ENCODE assay signal across 15 cellular contexts in the genomic region with DNA sequence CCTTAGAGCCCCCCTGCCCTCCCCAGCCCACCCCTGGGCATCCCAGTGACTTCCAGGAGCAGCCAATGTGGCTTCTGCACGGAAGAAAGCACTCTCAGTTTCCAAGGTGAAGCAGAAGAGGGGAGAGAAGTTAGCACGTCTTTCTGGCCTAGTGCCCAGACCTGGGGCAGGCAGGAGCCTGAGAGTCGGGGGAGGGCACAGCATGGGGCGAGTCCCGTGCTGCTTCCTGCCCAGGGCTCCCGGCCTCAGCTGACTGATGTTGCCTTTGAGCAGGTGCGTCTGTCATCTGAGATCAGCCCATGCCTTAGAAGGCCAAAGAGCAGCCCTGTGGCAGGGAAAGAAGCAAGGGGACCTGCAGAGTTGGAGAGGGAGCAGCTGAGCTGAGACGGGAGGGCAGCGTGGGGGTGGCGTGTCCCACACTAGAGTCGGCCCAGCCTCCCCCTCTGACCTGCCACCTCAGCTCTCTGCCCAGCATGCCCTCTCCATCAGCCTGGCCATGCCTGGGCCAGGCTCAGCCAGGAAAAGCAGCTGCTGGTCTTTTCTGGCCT. TPM values are rescaled to one million over a fixed set of nuclear protein-coding genes. Genes with fewer than 3 reads are reported as not detected.
DNase-seq lines count a peak whose midpoint lies in the region; ATAC-seq and TF ChIP-seq lines count a peak whose summit lies in the region.
"Had no signal": no experiment of that assay in that cellular context is flagged by ENCODE, and none has a peak within 500 bp of the region (broad histone marks: within the 10 kb centered on the region; RNA-seq: fewer than 3 reads in every experiment).

No MANE protein-coding gene starts in this region.

- H3K9ac ChIP-seq in Loucy (ENCODE audit: low read depth, low read length, poor library complexity, severe bottlenecking): no peak overlapping the region

- TF ChIP-seq CTCF in Loucy (conservative IDR thresholded peaks at IDR 0.05; ENCODE audit: low read length) (no peak), mucosa of descending colon (IDR thresholded peaks at IDR 0.05) (no peak)

- no peak overlapping the region for H3K27ac Mint-ChIP-seq in activated CD4-positive, alpha-beta memory T cell treated with anti-CD3 and anti-CD28 coated beads, Interleukin-2, amount 10 ng/mL, durations not matched to agents 7 days and 5 days
- H3K27ac Mint-ChIP-seq: progenitor cell of endocrine pancreas had no signal

- H3K4me1 ChIP-seq in Loucy (ENCODE audit: insufficient read depth, low read length, poor library complexity, severe bottlenecking): peaks cover 9% of the 10 kb centered on the region
- H3K4me1 ChIP-seq in mucosa of descending colon (ENCODE audit: low read depth): peaks cover 9% of the 10 kb centered on the region

- POLR2A ChIA-PET in activated CD4-positive, alpha-beta memory T cell treated with anti-CD3 and anti-CD28 coated beads, Interleukin-2, amount 10 ng/mL, durations not matched to agents 7 days and 5 days (lab: Charles Lee): no interaction called here

- H3K9me3 ChIP-seq in Loucy (ENCODE audit: insufficient read depth, low read depth, low read length) (no peaks in the 10 kb centered on the region), mucosa of descending colon (no peaks in the 10 kb centered on the region)

- DNase-seq in DMS53 (lab: John Stamatoyannopoulos, UW) (peak; percentile 90), RPMI8226 (peak; percentile 83), mucosa of descending colon (peak in 2 of 3 donors; percentile 29 to 61)
- no peak for DNase-seq in stimulated activated CD4-positive, alpha-beta T cell treated with anti-CD3 and anti-CD28 coated beads, Interleukin-2, amount 100 ng/mL, for 24 hours
- DNase-seq in activated CD4-positive, alpha-beta memory T cell treated with anti-CD3 and anti-CD28 coated beads, Interleukin-2, amount 10 ng/mL, durations not matched to agents 7 days and 5 days: no peak
- no peak for DNase-seq in stimulated activated CD8-positive, alpha-beta memory T cell treated with anti-CD3 and anti-CD28 coated beads, Interleukin-4, amount 100 ng/mL, for 48 hours
- DNase-seq: brain microvascular endothelial cell; mesendoderm; NCI-H1930; SIG-M5; stimulated activated CD4-positive, alpha-beta T cell treated with anti-CD3 and anti-CD28 coated beads, Interleukin-2, amount 100 ng/mL, for 48 hours; stimulated activated naive CD4-positive, alpha-beta T cell treated with Interleukin-2 at 50 U/mL for 16 hours had no signal

- no peaks in the 10 kb centered on the region for H3K79me2 ChIP-seq in Loucy (ENCODE audit: insufficient read depth, low read length)

- no peaks in the 10 kb centered on the region for H3K9me2 ChIP-seq in Loucy (replicated peaks; ENCODE audit: low read depth, low read length)

- no peaks in the 10 kb centered on the region for H3K36me3 Mint-ChIP-seq in activated CD4-positive, alpha-beta memory T cell treated with anti-CD3 and anti-CD28 coated beads, Interleukin-2, amount 10 ng/mL, durations not matched to agents 7 days and 5 days (ENCODE audit: low read depth)

- no peaks in the 10 kb centered on the region for H3K36me3 ChIP-seq in Loucy (ENCODE audit: insufficient read depth, low read length)
- H3K36me3 ChIP-seq in mucosa of descending colon (ENCODE audit: low read depth): no peaks in the 10 kb centered on the region
- H3K36me3 ChIP-seq: brain microvascular endothelial cell had no signal

- H3F3A ChIP-seq in Loucy (ENCODE audit: low read depth): no peaks in the 10 kb centered on the region

- no peaks in the 10 kb centered on the region for H3K4me1 Mint-ChIP-seq in activated CD4-positive, alpha-beta memory T cell treated with anti-CD3 and anti-CD28 coated beads, Interleukin-2, amount 10 ng/mL, durations not matched to agents 7 days and 5 days

- H3K4me3 ChIP-seq in Loucy (ENCODE audit: low read length, poor library complexity, severe bottlenecking) (no peak overlapping the region), mucosa of descending colon (no peak overlapping the region)

- peak overlapping the region; percentile 24 for H3K4me2 ChIP-seq in Loucy (ENCODE audit: low read depth, low read length, poor library complexity, severe bottlenecking)

- H3K4me3 Mint-ChIP-seq in activated CD4-positive, alpha-beta memory T cell treated with anti-CD3 and anti-CD28 coated beads, Interleukin-2, amount 10 ng/mL, durations not matched to agents 7 days and 5 days: no peak overlapping the region

- ATAC-seq in mucosa of descending colon (peak; percentile 67), HG02610 (IDR thresholded peaks at IDR 0.05; ENCODE audit: unreplicated experiment) (no peak)

- no peak overlapping the region for H2AFZ ChIP-seq in Loucy (ENCODE audit: low read length)

- no peaks in the 10 kb centered on the region for H4K20me1 ChIP-seq in Loucy (ENCODE audit: insufficient read depth, low read length, poor library complexity, severe bottlenecking)

- no peaks in the 10 kb centered on the region for H3K27me3 ChIP-seq in Loucy (ENCODE audit: insufficient read depth, low read length, poor library complexity, severe bottlenecking)
- H3K27me3 ChIP-seq: brain microvascular endothelial cell had no signal

- H3K27me3 Mint-ChIP-seq in activated CD4-positive, alpha-beta memory T cell treated with anti-CD3 and anti-CD28 coated beads, Interleukin-2, amount 10 ng/mL, durations not matched to agents 7 days and 5 days: no peaks in the 10 kb centered on the region

- intact Hi-C loops in mucosa of descending colon (cut with DNase I, micrococcal nuclease): no loop called here

- CTCF ChIA-PET in activated CD4-positive, alpha-beta memory T cell treated with anti-CD3 and anti-CD28 coated beads, Interleukin-2, amount 10 ng/mL, durations not matched to agents 7 days and 5 days (lab: Charles Lee): no interaction called here

- H3K9me3 Mint-ChIP-seq in activated CD4-positive, alpha-beta memory T cell treated with anti-CD3 and anti-CD28 coated beads, Interleukin-2, amount 10 ng/mL, durations not matched to agents 7 days and 5 days: no peaks in the 10 kb centered on the region

RNA-seq across cellular contexts. Expression of a gene that starts 3.3 kb away (rescaled TPM):
- total RNA-seq in mucosa of descending colon: 10 to 100 TPM in 1 of 3 donors, 1 to 10 TPM in 2; 3.0 to 12.5 (median 4.1) TPM
- total RNA-seq in activated CD4-positive, alpha-beta memory T cell treated with anti-CD3 and anti-CD28 coated beads, Interleukin-2, amount 10 ng/mL, durations not matched to agents 7 days and 5 days: not detected

RNA-seq across cellular contexts. Expression of a gene that starts 26.2 kb away (rescaled TPM):
- total RNA-seq in mucosa of descending colon: 10 to 100 TPM; 24.4 to 44.0 (median 35.8) TPM
- total RNA-seq in activated CD4-positive, alpha-beta memory T cell treated with anti-CD3 and anti-CD28 coated beads, Interleukin-2, amount 10 ng/mL, durations not matched to agents 7 days and 5 days: under 1 TPM; 0.15 to 0.18 TPM

Comparison
In these comparisons a context has a peak if more than half of its experiments do, and no peak if none do; other contexts are left out.
1. DNase-seq: peak in DMS53 (single experiment), RPMI8226 (single experiment) and mucosa of descending colon (2 of 3); none in stimulated activated CD4-positive, alpha-beta T cell treated with anti-CD3 and anti-CD28 coated beads, Interleukin-2, amount 100 ng/mL, for 24 hours (0 of 2), activated CD4-positive, alpha-beta memory T cell treated with anti-CD3 and anti-CD28 coated beads, Interleukin-2, amount 10 ng/mL, durations not matched to agents 7 days and 5 days (single experiment) and stimulated activated CD8-positive, alpha-beta memory T cell treated with anti-CD3 and anti-CD28 coated beads, Interleukin-4, amount 100 ng/mL, for 48 hours (single experiment).
2. RNA of a gene that starts 3.3 kb away (total RNA-seq): 3.0 to 12.5 TPM in mucosa of descending colon; not detected in activated CD4-positive, alpha-beta memory T cell treated with anti-CD3 and anti-CD28 coated beads, Interleukin-2, amount 10 ng/mL, durations not matched to agents 7 days and 5 days; every median in the first group is over 4 times any median in the second.
3. RNA of a gene that starts 26.2 kb away (total RNA-seq): 24.4 to 44.0 TPM in mucosa of descending colon; 0.15 to 0.18 TPM in activated CD4-positive, alpha-beta memory T cell treated with anti-CD3 and anti-CD28 coated beads, Interleukin-2, amount 10 ng/mL, durations not matched to agents 7 days and 5 days; every median in the first group is over 10 times any median in the second.